In the genomic region with DNA sequence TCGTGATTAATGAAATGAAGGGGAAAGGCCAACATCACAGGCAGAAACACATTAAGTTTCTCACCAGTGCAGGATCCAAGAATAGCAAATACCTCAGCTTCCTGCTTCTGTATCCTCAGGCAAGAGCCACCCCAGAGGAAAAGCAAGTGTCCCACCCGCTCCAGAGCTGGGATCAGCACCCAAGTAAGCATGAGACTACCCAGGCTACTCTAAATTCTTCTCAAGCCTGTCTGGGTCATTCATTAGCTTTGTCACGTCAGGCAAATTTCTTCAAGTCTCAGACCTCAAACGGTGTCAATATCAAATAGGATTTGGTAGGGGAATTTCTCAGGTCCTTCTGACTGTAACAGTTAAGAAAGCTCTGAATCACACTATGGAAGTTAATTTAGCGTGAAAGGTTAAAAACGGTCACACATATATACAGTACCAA, we compare ENCODE assay signal across 9 cellular contexts. TPM values are rescaled to one million over a fixed set of nuclear protein-coding genes. Genes with fewer than 3 reads are reported as not detected.
DNase-seq lines count a peak whose midpoint lies in the region; ATAC-seq and TF ChIP-seq lines count a peak whose summit lies in the region.
"Had no signal": no experiment of that assay in that cellular context is flagged by ENCODE, and none has a peak within 500 bp of the region (broad histone marks: within the 10 kb centered on the region; RNA-seq: fewer than 3 reads in every experiment).

No MANE protein-coding gene starts in this region.

- H3K36me3 ChIP-seq in SJSA1: peaks cover 42% of the 10 kb centered on the region

- no peaks in the 10 kb centered on the region for H3K9me3 ChIP-seq in SJSA1 (replicated peaks)

- H3K27me3 ChIP-seq in SJSA1 (replicated peaks): no peaks in the 10 kb centered on the region

- peak; percentile 69 for ATAC-seq in HG02678 (IDR thresholded peaks at IDR 0.05; ENCODE audit: unreplicated experiment)

- peak overlapping the region; percentile 34 for H3K27ac ChIP-seq in SJSA1

- H3K4me1 ChIP-seq in SJSA1 (replicated peaks): peaks cover 25% of the 10 kb centered on the region

- TF ChIP-seq CTCF in GM10266 (IDR thresholded peaks at IDR 0.05; ENCODE audit: control insufficient read depth, insufficient read depth, low read depth, missing control alignments): no peak

- DNase-seq in GM10266 (ENCODE audit: extremely low spot score): peak; percentile 67
- DNase-seq in SJSA1 (ENCODE audit: low read depth in 1 of 2, low spot score in 2 of 2): peak in 1 of 2 experiments; percentile 51
- peak; percentile 79 for DNase-seq in kidney glomerular epithelial cell (lab: John Stamatoyannopoulos, UW)
- DNase-seq in putamen (ENCODE audit: low spot score): no peak
- no peak for DNase-seq in DMS 273 (lab: John Stamatoyannopoulos, UW; ENCODE audit: unreplicated experiment)
- no peak for DNase-seq in hypothalamus (lab: John Stamatoyannopoulos, UW)
- DNase-seq in activated CD4-positive, alpha-beta T cell treated with anti-CD3 and anti-CD28 coated beads for 48 hours: no peak
- DNase-seq: activated T-cell treated with anti-CD3 and anti-CD28 coated beads, Interleukin-2, amount 50 U/mL, for 1 hour had no signal

- no peak overlapping the region for H3K4me3 ChIP-seq in SJSA1

RNA-seq across cellular contexts. Expression of a gene that starts 59.0 kb away (rescaled TPM):
- 16.3 and 31.2 TPM in 2 replicates for total RNA-seq in SJSA1 (2014; rRNA removed; shearing (Covaris generic))

Comparison
In these comparisons a context has a peak if more than half of its experiments do, and no peak if none do; other contexts are left out.
1. DNase-seq: peak in GM10266 (single experiment) and kidney glomerular epithelial cell (single experiment); none in putamen (single experiment), DMS 273 (single experiment), hypothalamus (0 of 51) and activated CD4-positive, alpha-beta T cell treated with anti-CD3 and anti-CD28 coated beads for 48 hours (single experiment).